In the genomic region with DNA sequence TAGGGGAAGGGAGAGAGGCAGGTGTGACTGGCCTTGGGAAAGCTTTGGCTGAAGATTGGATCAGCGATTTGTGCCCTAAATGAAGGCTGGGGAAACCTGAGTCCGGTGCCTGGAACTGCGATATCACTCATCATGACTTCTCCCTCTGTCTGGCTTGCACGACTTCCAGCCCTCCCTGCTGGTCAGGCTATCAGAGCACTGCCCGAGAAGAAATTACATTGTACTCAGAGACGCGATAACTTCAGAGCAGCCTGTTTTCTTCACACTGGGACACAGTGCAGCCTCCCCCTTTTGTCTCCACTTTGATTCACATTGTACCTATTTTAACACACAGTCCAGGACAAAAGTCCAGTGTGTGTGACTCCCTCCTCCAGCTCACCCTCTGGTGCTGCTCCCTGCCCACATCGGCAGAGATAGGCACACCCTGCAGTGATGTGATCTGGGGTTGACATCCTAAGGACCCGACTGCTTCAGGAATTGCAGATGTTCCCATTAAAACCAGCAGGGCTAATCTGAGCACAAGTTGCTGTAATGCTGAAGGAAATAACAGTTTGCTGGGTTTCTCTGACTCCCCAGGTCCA, we compare ENCODE assay signal across 20 cellular contexts.
DNase-seq lines count a peak whose midpoint lies in the region; ATAC-seq and TF ChIP-seq lines count a peak whose summit lies in the region.
"Had no signal": no experiment of that assay in that cellular context is flagged by ENCODE, and none has a peak within 500 bp of the region (broad histone marks: within the 10 kb centered on the region; RNA-seq: fewer than 3 reads in every experiment).

No MANE protein-coding gene starts in this region.

- H3K9me2 ChIP-seq in SK-N-SH: no peaks in the 10 kb centered on the region

- no peaks in the 10 kb centered on the region for H3K79me2 ChIP-seq in SK-N-SH (ENCODE audit: insufficient read depth)

- H3K4me1 ChIP-seq in SK-N-SH (ENCODE audit: control insufficient read depth in 1 of 2, insufficient read depth in 2 of 2, low read depth in 1 of 2, low read length in 1 of 2) (peaks cover 0 to 19% of the 10 kb centered on the region in 2 experiments; a peak in 1 of 4 replicates), left ventricle myocardium inferior (peaks cover 9% of the 10 kb centered on the region), right lobe of liver (no peaks in the 10 kb centered on the region), testis (peaks cover 7% of the 10 kb centered on the region)

- H4K20me1 ChIP-seq in SK-N-SH (ENCODE audit: insufficient read depth): no peaks in the 10 kb centered on the region

- TF ChIP-seq POLR2A in right lobe of liver (IDR thresholded peaks at IDR 0.05): no peak
- TF ChIP-seq POLR2A in testis (IDR thresholded peaks at IDR 0.05): no peak

- intact Hi-C loops in left ventricle myocardium inferior (cut with micrococcal nuclease) (no loop called here), right lobe of liver (cut with DNase I) (no loop called here), testis (cut with DNase I; ENCODE audit: low total_unique reads) (no loop called here)

- no peaks in the 10 kb centered on the region for H3K9me3 ChIP-seq in SK-N-SH
- H3K9me3 ChIP-seq in left ventricle myocardium inferior (replicated peaks): no peaks in the 10 kb centered on the region
- no peaks in the 10 kb centered on the region for H3K9me3 ChIP-seq in right lobe of liver
- no peaks in the 10 kb centered on the region for H3K9me3 ChIP-seq in testis

- TF ChIP-seq CTCF in SK-N-SH (IDR thresholded peaks at IDR 0.05) (no peak), left ventricle myocardium inferior (IDR thresholded peaks at IDR 0.05; ENCODE audit: borderline replicate concordance) (peak; percentile 16), right lobe of liver (IDR thresholded peaks at IDR 0.05) (no peak), testis (IDR thresholded peaks at IDR 0.05) (peak in 1 of 3 experiments; percentile 8)

- no peak overlapping the region for H2AFZ ChIP-seq in SK-N-SH (ENCODE audit: low read depth)
- H2AFZ ChIP-seq: GM23248 had no signal

- H3K27me3 ChIP-seq in SK-N-SH (ENCODE audit: insufficient read depth) (0 out of 2 replicates have a peak, but pooled peaks cover 5% of the 10 kb centered on the region), left ventricle myocardium inferior (ENCODE audit: low read depth) (peaks cover 23% of the 10 kb centered on the region), right lobe of liver (no peaks in the 10 kb centered on the region), testis (no peaks in the 10 kb centered on the region)

- H3K4me3 ChIP-seq in SK-N-SH (ENCODE audit: low read depth in 2 of 2, low read length in 1 of 2): no peak overlapping the region
- no peak overlapping the region for H3K4me3 ChIP-seq in left ventricle myocardium inferior
- no peak overlapping the region for H3K4me3 ChIP-seq in right lobe of liver
- H3K4me3 ChIP-seq in testis: no peak overlapping the region
- H3K4me3 ChIP-seq: GM23248, K562 had no signal

- CTCF ChIA-PET in SK-N-SH (lab: Yijun Ruan, JAX): interaction anchor here (0.6 kb wide), 1 partner anchor 352 kb away, joined by 3 read pairs; no protein-coding TSS in a partner anchor

- no peaks in the 10 kb centered on the region for H3F3A ChIP-seq in SK-N-SH (replicated peaks; ENCODE audit: insufficient read depth)

- H3K9ac ChIP-seq in SK-N-SH: no peak overlapping the region
- H3K9ac ChIP-seq: GM23248 had no signal

- H3K36me3 ChIP-seq in SK-N-SH (replicated peaks in 1 of 2; ENCODE audit: control insufficient read depth in 1 of 2, insufficient read depth in 2 of 2, low read length in 1 of 2) (no peaks in the 10 kb centered on the region), left ventricle myocardium inferior (no peaks in the 10 kb centered on the region), right lobe of liver (no peaks in the 10 kb centered on the region), testis (ENCODE audit: low read depth, missing control alignments) (no peaks in the 10 kb centered on the region)

- 0 out of 2 replicates have a peak, but pooled peaks have one; percentile 6 for TF ChIP-seq RAD21 in SK-N-SH (IDR thresholded peaks at IDR 0.05; ENCODE audit: low read length)

- TF ChIP-seq EP300 in SK-N-SH (IDR thresholded peaks at IDR 0.05; ENCODE audit: borderline replicate concordance in 1 of 2, low read depth in 1 of 2, low read length in 1 of 2): peak in 1 of 2 experiments; percentile 4; a peak in 1 of 4 replicates

- peak; percentile 42 for DNase-seq in SK-N-SH
- DNase-seq in left ventricle myocardium inferior: no peak
- DNase-seq in right lobe of liver: no peak
- DNase-seq in testis: peak; percentile 86
- no peak for DNase-seq in activated CD4-positive, alpha-beta T cell treated with anti-CD3 and anti-CD28 coated beads for 1 hour
- no peak for DNase-seq in SW480 (ENCODE audit: low spot score)
- DNase-seq in NCI-H128 (lab: John Stamatoyannopoulos, UW; ENCODE audit: unreplicated experiment): no peak
- DNase-seq: AML-193, DND-41, GM23248, NCI-H1105, NCI-H1694 treated with DMSO at 0.1 percent for 48 hours, NCI-H2227 treated with DMSO at 0.1 percent for 48 hours, NCI-H524, NCI-H82, OCI-M1, SHP77 treated with DMSO at 0.1 percent for 48 hours had no signal

- WGBS in SK-N-SH (ENCODE audit: low lambda C conversion rate): 43% methylated on average over 9 of the region's 9 CpGs
- WGBS in right lobe of liver (ENCODE audit: insufficient coverage, low coverage, low lambda C conversion rate, missing lambda C conversion rate): 55% methylated on average over 8 of the region's 9 CpGs
- 33 to 40% methylated on average over 9 of the region's 9 CpGs for WGBS in testis, 2 donors

- POLR2A ChIA-PET in SK-N-SH (lab: Yijun Ruan, JAX): no interaction called here

- no peak; the same call in 2 of the 3 replicates for ATAC-seq in SK-N-SH treated with all-trans-retinoic acid at 6 μM for 48 hours
- peak; percentile 34 to 95 (median 51) for ATAC-seq in right lobe of liver
- ATAC-seq: K562 had no signal

- peak overlapping the region in 1 of 2 experiments; percentile 77; a peak in 2 of 4 replicates for H3K27ac ChIP-seq in SK-N-SH (ENCODE audit: low read depth in 2 of 2, low read length in 1 of 2)
- H3K27ac ChIP-seq in left ventricle myocardium inferior (replicated peaks): no peak overlapping the region
- no peak overlapping the region for H3K27ac ChIP-seq in right lobe of liver
- H3K27ac ChIP-seq in testis: peak overlapping the region; percentile 14 to 37
- H3K27ac ChIP-seq: 22Rv1, GM23248 had no signal

- H3K4me2 ChIP-seq in SK-N-SH: no peak overlapping the region

TF ChIP-seq in SK-N-SH, 30 proteins besides CTCF, POLR2A, EP300 and RAD21:
- TF ChIP-seq MXI1 (IDR thresholded peaks at IDR 0.05; ENCODE audit: low read depth, low read length): 0 out of 2 replicates have a peak, but pooled peaks have one; percentile 24
- TF ChIP-seq SMC3 (IDR thresholded peaks at IDR 0.05; ENCODE audit: low read depth, low read length): no peak
- TF ChIP-seq GATA2 (CRISPR knock-in tag; IDR thresholded peaks at IDR 0.05): peak; percentile 42; the same call in 1 of the 2 replicates
TF ChIP-seq in SK-N-SH: peak in this region for 2.

TF ChIP-seq in SK-N-SH treated with all-trans-retinoic acid at 6 μM for 48 hours, 23 proteins besides CTCF, POLR2A, EP300 and RAD21:
- no peak for TF ChIP-seq ZNF70 (CRISPR knock-in tag; IDR thresholded peaks at IDR 0.05)
- TF ChIP-seq CSDC2 (CRISPR knock-in tag; IDR thresholded peaks at IDR 0.05): no peak
- TF ChIP-seq, protein P1, sequence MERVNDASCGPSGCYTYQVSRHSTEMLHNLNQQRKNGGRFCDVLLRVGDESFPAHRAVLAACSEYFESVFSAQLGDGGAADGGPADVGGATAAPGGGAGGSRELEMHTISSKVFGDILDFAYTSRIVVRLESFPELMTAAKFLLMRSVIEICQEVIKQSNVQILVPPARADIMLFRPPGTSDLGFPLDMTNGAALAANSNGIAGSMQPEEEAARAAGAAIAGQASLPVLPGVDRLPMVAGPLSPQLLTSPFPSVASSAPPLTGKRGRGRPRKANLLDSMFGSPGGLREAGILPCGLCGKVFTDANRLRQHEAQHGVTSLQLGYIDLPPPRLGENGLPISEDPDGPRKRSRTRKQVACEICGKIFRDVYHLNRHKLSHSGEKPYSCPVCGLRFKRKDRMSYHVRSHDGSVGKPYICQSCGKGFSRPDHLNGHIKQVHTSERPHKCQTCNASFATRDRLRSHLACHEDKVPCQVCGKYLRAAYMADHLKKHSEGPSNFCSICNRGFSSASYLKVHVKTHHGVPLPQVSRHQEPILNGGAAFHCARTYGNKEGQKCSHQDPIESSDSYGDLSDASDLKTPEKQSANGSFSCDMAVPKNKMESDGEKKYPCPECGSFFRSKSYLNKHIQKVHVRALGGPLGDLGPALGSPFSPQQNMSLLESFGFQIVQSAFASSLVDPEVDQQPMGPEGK (CRISPR knock-in tag; IDR thresholded peaks at IDR 0.05; ENCODE audit: borderline replicate concordance): no peak
- no peak for TF ChIP-seq ARNTL (CRISPR knock-in tag; IDR thresholded peaks at IDR 0.05; ENCODE audit: borderline replicate concordance, low read depth)
- no peak for TF ChIP-seq GLIS3 (CRISPR knock-in tag; IDR thresholded peaks at IDR 0.05)
- no peak for TF ChIP-seq RARB (CRISPR knock-in tag; IDR thresholded peaks at IDR 0.05)
- TF ChIP-seq, protein P2, sequence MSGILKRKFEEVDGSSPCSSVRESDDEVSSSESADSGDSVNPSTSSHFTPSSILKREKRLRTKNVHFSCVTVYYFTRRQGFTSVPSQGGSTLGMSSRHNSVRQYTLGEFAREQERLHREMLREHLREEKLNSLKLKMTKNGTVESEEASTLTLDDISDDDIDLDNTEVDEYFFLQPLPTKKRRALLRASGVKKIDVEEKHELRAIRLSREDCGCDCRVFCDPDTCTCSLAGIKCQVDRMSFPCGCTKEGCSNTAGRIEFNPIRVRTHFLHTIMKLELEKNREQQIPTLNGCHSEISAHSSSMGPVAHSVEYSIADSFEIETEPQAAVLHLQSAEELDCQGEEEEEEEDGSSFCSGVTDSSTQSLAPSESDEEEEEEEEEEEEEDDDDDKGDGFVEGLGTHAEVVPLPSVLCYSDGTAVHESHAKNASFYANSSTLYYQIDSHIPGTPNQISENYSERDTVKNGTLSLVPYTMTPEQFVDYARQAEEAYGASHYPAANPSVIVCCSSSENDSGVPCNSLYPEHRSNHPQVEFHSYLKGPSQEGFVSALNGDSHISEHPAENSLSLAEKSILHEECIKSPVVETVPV (CRISPR knock-in tag; IDR thresholded peaks at IDR 0.05): no peak
- no peak for TF ChIP-seq ZFP3 (CRISPR knock-in tag; IDR thresholded peaks at IDR 0.05)
- no peak for TF ChIP-seq ZC3H10 (CRISPR knock-in tag; IDR thresholded peaks at IDR 0.05)
- no peak for TF ChIP-seq SNAI2 (CRISPR knock-in tag; IDR thresholded peaks at IDR 0.05)
- no peak for TF ChIP-seq OSR1 (CRISPR knock-in tag; IDR thresholded peaks at IDR 0.05)
TF ChIP-seq in SK-N-SH treated with all-trans-retinoic acid at 6 μM for 48 hours: peak in this region for 0.

Comparison
In these comparisons a context has a peak if more than half of its experiments do, and no peak if none do; other contexts are left out.
1. DNase-seq: peak in SK-N-SH (single experiment) and testis (single experiment); none in left ventricle myocardium inferior (single experiment), right lobe of liver (0 of 3), activated CD4-positive, alpha-beta T cell treated with anti-CD3 and anti-CD28 coated beads for 1 hour (single experiment), SW480 (single experiment) and NCI-H128 (single experiment).
2. H3K27ac ChIP-seq: peak in testis (2 of 2); none in left ventricle myocardium inferior (single experiment) and right lobe of liver (0 of 3).